Comparison of ENCODE assay signal across 18 cellular contexts in the genomic region with DNA sequence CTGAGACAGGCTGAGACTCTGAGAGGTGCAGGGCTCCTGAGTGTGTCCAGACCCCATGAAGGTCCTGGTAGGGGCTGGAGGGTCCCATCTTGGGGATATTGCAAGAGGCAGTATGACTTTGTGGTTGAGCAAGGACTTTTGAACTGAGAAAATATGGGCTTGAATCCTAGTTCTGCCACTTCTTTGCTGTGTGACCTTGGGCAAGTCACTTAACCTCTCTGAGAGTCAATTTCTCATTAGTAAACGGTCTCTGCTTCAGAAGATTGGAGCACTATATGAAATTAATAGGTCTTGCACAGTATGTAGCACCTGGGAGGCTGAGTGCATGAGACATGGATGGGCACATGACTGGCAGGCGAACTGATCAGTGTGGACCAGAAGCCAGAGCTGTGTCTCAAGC. TPM values are rescaled to one million over a fixed set of nuclear protein-coding genes. Genes with fewer than 3 reads are reported as not detected.
"Had no signal": no experiment of that assay in that cellular context is flagged by ENCODE, and none has a peak within 500 bp of the region (broad histone marks: within the 10 kb centered on the region; RNA-seq: fewer than 3 reads in every experiment).

No MANE protein-coding gene starts in this region.

- H3K27me3 Mint-ChIP-seq: activated CD4-positive, alpha-beta T cell treated with anti-CD3 and anti-CD28 coated beads for 36 hours; effector memory CD8-positive, alpha-beta T cell had no signal

- H3K36me3 Mint-ChIP-seq: natural killer cell had no signal

- H3K9me3 ChIP-seq: gastroesophageal sphincter, mucosa of descending colon, psoas muscle, spleen, testis had no signal

- DNase-seq: activated CD4-positive, alpha-beta T cell treated with anti-CD3 and anti-CD28 coated beads for 36 hours; activated CD8-positive, alpha-beta T cell treated with anti-CD3 and anti-CD28 coated beads, Interleukin-2, amount 10 ng/mL, durations not matched to agents 7 days and 5 days; activated naive CD4-positive, alpha-beta T cell treated with anti-CD3 and anti-CD28 coated beads, Interleukin-2, amount 10 ng/mL, durations not matched to agents 7 days and 5 days; effector memory CD8-positive, alpha-beta T cell; mucosa of descending colon; natural killer cell; psoas muscle; stimulated activated CD4-positive, alpha-beta T cell treated with anti-CD3 and anti-CD28 coated beads, Interleukin-1b, Interleukin-23, amount 100 ng/mL, for 48 hours; stimulated activated naive CD8-positive, alpha-beta T cell treated with anti-CD3 and anti-CD28 coated beads, Interleukin-15, Interleukin-2, amounts not matched to agents 100 U/mL and 50 U/mL, for 24 hours; testis had no signal

- H2AFZ ChIP-seq: hepatocyte had no signal

- H3K27ac Mint-ChIP-seq: activated CD4-positive, alpha-beta T cell treated with anti-CD3 and anti-CD28 coated beads for 36 hours; activated CD8-positive, alpha-beta T cell treated with anti-CD3 and anti-CD28 coated beads, Interleukin-2, amount 10 ng/mL, durations not matched to agents 7 days and 5 days; effector memory CD8-positive, alpha-beta T cell had no signal

- H3K4me3 Mint-ChIP-seq: activated CD4-positive, alpha-beta T cell treated with anti-CD3 and anti-CD28 coated beads for 36 hours; activated CD8-positive, alpha-beta T cell treated with anti-CD3 and anti-CD28 coated beads, Interleukin-2, amount 10 ng/mL, durations not matched to agents 7 days and 5 days; activated naive CD4-positive, alpha-beta T cell treated with anti-CD3 and anti-CD28 coated beads, Interleukin-2, amount 10 ng/mL, durations not matched to agents 7 days and 5 days; effector memory CD8-positive, alpha-beta T cell; natural killer cell had no signal

- H3K4me2 ChIP-seq: hepatocyte had no signal

- H3K4me1 Mint-ChIP-seq: activated naive CD4-positive, alpha-beta T cell treated with anti-CD3 and anti-CD28 coated beads, Interleukin-2, amount 10 ng/mL, durations not matched to agents 7 days and 5 days had no signal

- H3K9me3 Mint-ChIP-seq: activated naive CD4-positive, alpha-beta T cell treated with anti-CD3 and anti-CD28 coated beads, Interleukin-2, amount 10 ng/mL, durations not matched to agents 7 days and 5 days; effector memory CD8-positive, alpha-beta T cell; natural killer cell had no signal

- H3K4me3 ChIP-seq: gastroesophageal sphincter, hepatocyte, lung, mucosa of descending colon, psoas muscle, spleen, testis had no signal

- ATAC-seq: activated CD4-positive, alpha-beta T cell treated with anti-CD3 and anti-CD28 coated beads for 36 hours; activated CD8-positive, alpha-beta T cell treated with anti-CD3 and anti-CD28 coated beads, Interleukin-2, amount 10 ng/mL, durations not matched to agents 7 days and 5 days; effector memory CD8-positive, alpha-beta T cell; gastroesophageal sphincter; mucosa of descending colon; natural killer cell; stimulated activated naive CD8-positive, alpha-beta T cell treated with anti-CD3 and anti-CD28 coated beads, Interleukin-15, Interleukin-2, amounts not matched to agents 100 U/mL and 50 U/mL, for 24 hours had no signal

- H3K27me3 ChIP-seq: gastroesophageal sphincter, hepatocyte, spleen, testis had no signal

- H3K27ac ChIP-seq: epithelial cell of prostate, gastroesophageal sphincter, hepatocyte, psoas muscle, testis, VCaP had no signal

- H3K4me1 ChIP-seq: testis had no signal

RNA-seq across cellular contexts. Expression of a gene that starts 54.5 kb away (rescaled TPM):
- total RNA-seq: activated CD4-positive, alpha-beta T cell treated with anti-CD3 and anti-CD28 coated beads for 36 hours; activated CD8-positive, alpha-beta T cell treated with anti-CD3 and anti-CD28 coated beads, Interleukin-2, amount 10 ng/mL, durations not matched to agents 7 days and 5 days; cardiac septum; mucosa of descending colon; natural killer cell; psoas muscle; spleen; urinary bladder had no signal
- polyA plus RNA-seq: urinary bladder had no signal

RNA-seq across cellular contexts. Expression of a gene that starts 54.5 kb away (rescaled TPM):
- total RNA-seq: activated CD4-positive, alpha-beta T cell treated with anti-CD3 and anti-CD28 coated beads for 36 hours; activated CD8-positive, alpha-beta T cell treated with anti-CD3 and anti-CD28 coated beads, Interleukin-2, amount 10 ng/mL, durations not matched to agents 7 days and 5 days; natural killer cell had no signal
